In the genomic region with DNA sequence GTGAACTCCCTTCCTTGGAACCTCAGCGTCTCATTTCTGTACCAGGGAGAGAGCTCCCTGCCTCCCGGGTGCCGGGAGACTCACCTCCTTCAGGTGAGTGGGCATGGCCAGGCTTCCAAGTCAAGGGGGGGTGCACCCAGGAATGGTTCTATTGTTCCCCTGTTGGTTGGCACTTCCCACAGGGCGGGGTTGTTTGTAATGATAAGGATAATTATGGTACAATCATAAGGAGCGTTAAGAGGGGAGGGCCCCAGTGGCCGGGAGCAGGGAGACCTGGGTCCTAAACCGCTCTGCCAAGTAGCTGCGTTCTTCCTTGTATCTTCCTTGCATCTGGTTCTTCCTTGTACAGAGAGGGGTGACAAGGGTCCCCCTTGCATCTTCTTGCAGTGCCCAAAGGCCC, we compare ENCODE assay signal across 20 cellular contexts.
DNase-seq lines count a peak whose midpoint lies in the region; ATAC-seq and TF ChIP-seq lines count a peak whose summit lies in the region.
"Had no signal": no experiment of that assay in that cellular context is flagged by ENCODE, and none has a peak within 500 bp of the region (broad histone marks: within the 10 kb centered on the region; RNA-seq: fewer than 3 reads in every experiment).

No MANE protein-coding gene starts in this region.

- H3K36me3 Mint-ChIP-seq in activated CD4-positive, alpha-beta memory T cell treated with anti-CD3 and anti-CD28 coated beads, Interleukin-2, amount 10 ng/mL, durations not matched to agents 7 days and 5 days (ENCODE audit: low read depth): peaks cover 19% of the 10 kb centered on the region
- peaks cover 4% of the 10 kb centered on the region for H3K36me3 Mint-ChIP-seq in activated CD4-positive, alpha-beta memory T cell treated with anti-CD3 and anti-CD28 coated beads for 36 hours
- no peaks in the 10 kb centered on the region for H3K36me3 Mint-ChIP-seq in activated CD8-positive, alpha-beta T cell treated with anti-CD3 and anti-CD28 coated beads for 36 hours (ENCODE audit: low read depth)
- no peaks in the 10 kb centered on the region for H3K36me3 Mint-ChIP-seq in stimulated activated effector memory CD8-positive, alpha-beta T cell treated with anti-CD3 and anti-CD28 coated beads, Interleukin-12 subunit alpha, Interleukin-12 subunit beta, amount 100 ng/mL, for 72 hours
- H3K36me3 Mint-ChIP-seq: IgD-negative memory B cell had no signal

- intact Hi-C loops in activated CD4-positive, alpha-beta memory T cell treated with anti-CD3 and anti-CD28 coated beads for 36 hours (cut with micrococcal nuclease): no loop called here
- intact Hi-C loops in activated CD8-positive, alpha-beta T cell treated with anti-CD3 and anti-CD28 coated beads for 36 hours (cut with micrococcal nuclease): no loop called here
- intact Hi-C loops in mucosa of descending colon (cut with DNase I, micrococcal nuclease) (loop anchor here in 1 of 2 donors (5.0 kb wide), 1 partner anchor 39 kb away; no protein-coding TSS in a partner anchor), upper lobe of right lung (cut with DNase I) (no loop called here)

- H3K4me3 Mint-ChIP-seq in activated CD4-positive, alpha-beta memory T cell treated with anti-CD3 and anti-CD28 coated beads, Interleukin-2, amount 10 ng/mL, durations not matched to agents 7 days and 5 days: no peak overlapping the region
- H3K4me3 Mint-ChIP-seq in activated CD4-positive, alpha-beta memory T cell treated with anti-CD3 and anti-CD28 coated beads for 36 hours: no peak overlapping the region
- no peak overlapping the region for H3K4me3 Mint-ChIP-seq in activated CD8-positive, alpha-beta T cell treated with anti-CD3 and anti-CD28 coated beads for 36 hours
- no peak overlapping the region for H3K4me3 Mint-ChIP-seq in stimulated activated effector memory CD8-positive, alpha-beta T cell treated with anti-CD3 and anti-CD28 coated beads, Interleukin-12 subunit alpha, Interleukin-12 subunit beta, amount 100 ng/mL, for 72 hours
- H3K4me3 Mint-ChIP-seq: CD4-positive, alpha-beta T cell; IgD-negative memory B cell had no signal

- H3K4me1 Mint-ChIP-seq in activated CD4-positive, alpha-beta memory T cell treated with anti-CD3 and anti-CD28 coated beads, Interleukin-2, amount 10 ng/mL, durations not matched to agents 7 days and 5 days: peaks cover 84% of the 10 kb centered on the region
- peaks cover 51% of the 10 kb centered on the region for H3K4me1 Mint-ChIP-seq in activated CD4-positive, alpha-beta memory T cell treated with anti-CD3 and anti-CD28 coated beads for 36 hours (ENCODE audit: low read depth)
- peaks cover 57% of the 10 kb centered on the region for H3K4me1 Mint-ChIP-seq in activated CD8-positive, alpha-beta T cell treated with anti-CD3 and anti-CD28 coated beads for 36 hours (ENCODE audit: low read depth)
- peaks cover 30% of the 10 kb centered on the region for H3K4me1 Mint-ChIP-seq in stimulated activated effector memory CD8-positive, alpha-beta T cell treated with anti-CD3 and anti-CD28 coated beads, Interleukin-12 subunit alpha, Interleukin-12 subunit beta, amount 100 ng/mL, for 72 hours

- peaks cover 6% of the 10 kb centered on the region for H3K9me3 Mint-ChIP-seq in activated CD4-positive, alpha-beta memory T cell treated with anti-CD3 and anti-CD28 coated beads, Interleukin-2, amount 10 ng/mL, durations not matched to agents 7 days and 5 days
- peaks cover 2% of the 10 kb centered on the region for H3K9me3 Mint-ChIP-seq in activated CD4-positive, alpha-beta memory T cell treated with anti-CD3 and anti-CD28 coated beads for 36 hours
- H3K9me3 Mint-ChIP-seq in activated CD8-positive, alpha-beta T cell treated with anti-CD3 and anti-CD28 coated beads for 36 hours: no peaks in the 10 kb centered on the region
- H3K9me3 Mint-ChIP-seq in stimulated activated effector memory CD8-positive, alpha-beta T cell treated with anti-CD3 and anti-CD28 coated beads, Interleukin-12 subunit alpha, Interleukin-12 subunit beta, amount 100 ng/mL, for 72 hours: no peaks in the 10 kb centered on the region
- H3K9me3 Mint-ChIP-seq: CD4-positive, alpha-beta T cell had no signal

- POLR2A ChIA-PET in activated CD4-positive, alpha-beta memory T cell treated with anti-CD3 and anti-CD28 coated beads, Interleukin-2, amount 10 ng/mL, durations not matched to agents 7 days and 5 days (lab: Charles Lee): interaction anchor here (1.0 to 1.2 kb wide), 2 partner anchors 23 to 81 kb away, joined by 3 read pairs; no protein-coding TSS in a partner anchor
- POLR2A ChIA-PET in activated CD4-positive, alpha-beta memory T cell treated with anti-CD3 and anti-CD28 coated beads for 36 hours (lab: Charles Lee): no interaction called here
- POLR2A ChIA-PET in activated CD8-positive, alpha-beta T cell treated with anti-CD3 and anti-CD28 coated beads for 36 hours (lab: Charles Lee): interaction anchor here (0.6 to 1.2 kb wide), 3 partner anchors 87 to 286 kb away, joined by 3 to 4 read pairs (median 3); no protein-coding TSS in a partner anchor

- H3K9me3 ChIP-seq in mucosa of descending colon (no peaks in the 10 kb centered on the region), upper lobe of right lung (no peaks in the 10 kb centered on the region)
- H3K9me3 ChIP-seq: BE2C had no signal

- peak overlapping the region; percentile 78 for H3K27ac Mint-ChIP-seq in activated CD4-positive, alpha-beta memory T cell treated with anti-CD3 and anti-CD28 coated beads, Interleukin-2, amount 10 ng/mL, durations not matched to agents 7 days and 5 days
- no peak overlapping the region for H3K27ac Mint-ChIP-seq in activated CD4-positive, alpha-beta memory T cell treated with anti-CD3 and anti-CD28 coated beads for 36 hours
- H3K27ac Mint-ChIP-seq in activated CD8-positive, alpha-beta T cell treated with anti-CD3 and anti-CD28 coated beads for 36 hours: peak overlapping the region; percentile 27
- H3K27ac Mint-ChIP-seq in stimulated activated effector memory CD8-positive, alpha-beta T cell treated with anti-CD3 and anti-CD28 coated beads, Interleukin-12 subunit alpha, Interleukin-12 subunit beta, amount 100 ng/mL, for 72 hours: peak overlapping the region; percentile 20
- H3K27ac Mint-ChIP-seq: CD4-positive, alpha-beta T cell had no signal

- H3K27me3 ChIP-seq in upper lobe of right lung: no peaks in the 10 kb centered on the region
- H3K27me3 ChIP-seq: BE2C had no signal

- CTCF ChIA-PET in activated CD4-positive, alpha-beta memory T cell treated with anti-CD3 and anti-CD28 coated beads, Interleukin-2, amount 10 ng/mL, durations not matched to agents 7 days and 5 days (lab: Charles Lee): no interaction called here
- CTCF ChIA-PET in activated CD4-positive, alpha-beta memory T cell treated with anti-CD3 and anti-CD28 coated beads for 36 hours (lab: Charles Lee): no interaction called here
- CTCF ChIA-PET in activated CD8-positive, alpha-beta T cell treated with anti-CD3 and anti-CD28 coated beads for 36 hours (lab: Charles Lee): interaction anchor here (1.1 to 2.8 kb wide), 2 partner anchors 13 to 89 kb away, joined by 3 to 16 read pairs; no protein-coding TSS in a partner anchor

- no peak for TF ChIP-seq CTCF in activated CD8-positive, alpha-beta T cell treated with anti-CD3 and anti-CD28 coated beads for 36 hours (IDR thresholded peaks at IDR 0.05)
- TF ChIP-seq CTCF in mucosa of descending colon (IDR thresholded peaks at IDR 0.05): no peak
- no peak for TF ChIP-seq CTCF in upper lobe of right lung (IDR thresholded peaks at IDR 0.05)

- H3K4me1 ChIP-seq in mucosa of descending colon (ENCODE audit: low read depth) (peaks cover 21% of the 10 kb centered on the region), upper lobe of right lung (peaks cover 17% of the 10 kb centered on the region)

- no peak overlapping the region for H3K27ac ChIP-seq in upper lobe of right lung
- H3K27ac ChIP-seq: GM23248 had no signal

- no peak overlapping the region for H3K4me3 ChIP-seq in mucosa of descending colon
- H3K4me3 ChIP-seq in upper lobe of right lung: no peak overlapping the region
- H3K4me3 ChIP-seq: GM23248 had no signal

- H3K36me3 ChIP-seq in mucosa of descending colon (ENCODE audit: low read depth) (no peaks in the 10 kb centered on the region), upper lobe of right lung (no peaks in the 10 kb centered on the region)
- H3K36me3 ChIP-seq: BE2C had no signal

- no peak for DNase-seq in activated CD4-positive, alpha-beta memory T cell treated with anti-CD3 and anti-CD28 coated beads, Interleukin-2, amount 10 ng/mL, durations not matched to agents 7 days and 5 days
- no peak for DNase-seq in activated CD4-positive, alpha-beta memory T cell treated with anti-CD3 and anti-CD28 coated beads for 36 hours
- no peak for DNase-seq in activated CD8-positive, alpha-beta T cell treated with anti-CD3 and anti-CD28 coated beads for 36 hours
- DNase-seq in mucosa of descending colon (peak; percentile 85 to 94 (median 85)), upper lobe of right lung (no peak), midbrain (lab: John Stamatoyannopoulos, UW) (no peak)
- no peak for DNase-seq in stimulated activated effector memory CD8-positive, alpha-beta T cell treated with anti-CD3 and anti-CD28 coated beads, Interleukin-12 subunit alpha, Interleukin-12 subunit beta, amount 100 ng/mL, for 72 hours (ENCODE audit: low spot score in 2 of 2)
- DNase-seq: BE2C; CD4-positive, alpha-beta T cell; GF-D8; GM23248; HCEC 1CT; Karpas-422; NCI-H1436; NCI-H2081 treated with DMSO at 0.1 percent for 48 hours; NCI-H446 treated with DMSO at 0.1 percent for 48 hours; OCI-M1; Right ventricle myocardium superior had no signal

- ATAC-seq in activated CD8-positive, alpha-beta T cell treated with anti-CD3 and anti-CD28 coated beads for 36 hours: no peak
- ATAC-seq in mucosa of descending colon (peak; percentile 77), GM21737 (IDR thresholded peaks at IDR 0.05; ENCODE audit: unreplicated experiment) (no peak), upper lobe of right lung (no peak)
- no peak for ATAC-seq in stimulated activated effector memory CD8-positive, alpha-beta T cell treated with anti-CD3 and anti-CD28 coated beads, Interleukin-12 subunit alpha, Interleukin-12 subunit beta, amount 100 ng/mL, for 72 hours

- H3K27me3 Mint-ChIP-seq in activated CD4-positive, alpha-beta memory T cell treated with anti-CD3 and anti-CD28 coated beads, Interleukin-2, amount 10 ng/mL, durations not matched to agents 7 days and 5 days: peaks cover 3% of the 10 kb centered on the region
- no peaks in the 10 kb centered on the region for H3K27me3 Mint-ChIP-seq in activated CD4-positive, alpha-beta memory T cell treated with anti-CD3 and anti-CD28 coated beads for 36 hours
- H3K27me3 Mint-ChIP-seq in activated CD8-positive, alpha-beta T cell treated with anti-CD3 and anti-CD28 coated beads for 36 hours: peaks cover 5% of the 10 kb centered on the region
- H3K27me3 Mint-ChIP-seq: CD4-positive, alpha-beta T cell had no signal

Comparison
In these comparisons a context has a peak if more than half of its experiments do, and no peak if none do; other contexts are left out.
1. DNase-seq: peak in mucosa of descending colon (3 of 3); none in activated CD4-positive, alpha-beta memory T cell treated with anti-CD3 and anti-CD28 coated beads, Interleukin-2, amount 10 ng/mL, durations not matched to agents 7 days and 5 days (single experiment), activated CD4-positive, alpha-beta memory T cell treated with anti-CD3 and anti-CD28 coated beads for 36 hours (single experiment), activated CD8-positive, alpha-beta T cell treated with anti-CD3 and anti-CD28 coated beads for 36 hours (single experiment), stimulated activated effector memory CD8-positive, alpha-beta T cell treated with anti-CD3 and anti-CD28 coated beads, Interleukin-12 subunit alpha, Interleukin-12 subunit beta, amount 100 ng/mL, for 72 hours (0 of 2), upper lobe of right lung (single experiment) and midbrain (single experiment).